Comparison of ENCODE assay signal across 26 cellular contexts in genomic region chr22:48936391-48936790, GRCh38.
"Had no signal": no experiment of that assay in that cellular context is flagged by ENCODE, and none has a peak within 500 bp of the region (broad histone marks: within the 10 kb centered on the region; RNA-seq: fewer than 3 reads in every experiment).

No MANE protein-coding gene starts in this region.

- H3K27ac Mint-ChIP-seq: activated CD8-positive, alpha-beta T cell treated with anti-CD3 and anti-CD28 coated beads for 36 hours; activated T-helper 1 cell treated with anti-CD3 and anti-CD28 coated beads, Interleukin-12 subunit alpha, Interleukin-12 subunit beta, Interleukin-2, Interleukin-4 antibody, amounts not matched to agents 30 ng/mL and 10 ng/mL and 1 ng/mL, durations not matched to agents 14 hours and 24 hours and 36 hours; nephron; T-helper 1 cell treated with Interleukin-12 subunit alpha and Interleukin-12 subunit beta and Interleukin-4 antibody, amounts not matched to agents 30 μg/mL and 1 μg/mL, for 36 hours had no signal

- H3K27ac ChIP-seq: brain microvascular endothelial cell, epithelial cell of prostate, esophagus squamous epithelium, heart right ventricle, spleen, testis, transverse colon, VCaP had no signal

- H3K9me3 ChIP-seq: esophagus squamous epithelium, SK-N-SH, testis had no signal

- DNase-seq: activated CD4-positive, alpha-beta T cell treated with anti-CD3 and anti-CD28 coated beads for 48 hours; activated CD8-positive, alpha-beta T cell treated with anti-CD3 and anti-CD28 coated beads for 36 hours; activated gamma-delta T cell treated with Interleukin-2 at 50 U/mL for 16 hours; activated naive CD4-positive, alpha-beta T cell treated with anti-CD3 and anti-CD28 coated beads, Interleukin-2, amount 50 U/mL, for 16 hours; activated T-cell treated with anti-CD3 and anti-CD28 coated beads, Interleukin-2, amount 50 U/mL, for 1 hour; amniotic stem cell; brain microvascular endothelial cell; caudate nucleus; dermis blood vessel endothelial cell; effector CD4-positive, alpha-beta T cell; esophagus squamous epithelium; foreskin melanocyte; heart right ventricle; mammary epithelial cell; SK-N-SH; spleen; stimulated activated naive CD4-positive, alpha-beta T cell treated with Interleukin-2 at 50 U/mL for 16 hours; SW 1271; T-helper 9 cell; testis; transverse colon had no signal

- H3K9me3 Mint-ChIP-seq: activated T-helper 1 cell treated with anti-CD3 and anti-CD28 coated beads, Interleukin-12 subunit alpha, Interleukin-12 subunit beta, Interleukin-2, Interleukin-4 antibody, amounts not matched to agents 30 ng/mL and 10 ng/mL and 1 ng/mL, durations not matched to agents 14 hours and 24 hours and 36 hours; T-helper 1 cell treated with Interleukin-12 subunit alpha and Interleukin-12 subunit beta and Interleukin-4 antibody, amounts not matched to agents 30 μg/mL and 1 μg/mL, for 36 hours had no signal

- H3K9ac ChIP-seq: SK-N-SH had no signal

- H3K4me3 ChIP-seq: esophagus squamous epithelium, heart right ventricle, spleen, testis, transverse colon had no signal

- H3K4me1 ChIP-seq: esophagus squamous epithelium, heart right ventricle, spleen, testis, transverse colon had no signal

- H3K4me3 Mint-ChIP-seq: activated CD8-positive, alpha-beta T cell treated with anti-CD3 and anti-CD28 coated beads for 36 hours; activated T-helper 1 cell treated with anti-CD3 and anti-CD28 coated beads, Interleukin-12 subunit alpha, Interleukin-12 subunit beta, Interleukin-2, Interleukin-4 antibody, amounts not matched to agents 30 ng/mL and 10 ng/mL and 1 ng/mL, durations not matched to agents 14 hours and 24 hours and 36 hours; nephron; T-helper 1 cell treated with Interleukin-12 subunit alpha and Interleukin-12 subunit beta and Interleukin-4 antibody, amounts not matched to agents 30 μg/mL and 1 μg/mL, for 36 hours had no signal

- H3K27me3 ChIP-seq: brain microvascular endothelial cell, testis had no signal

- H3K36me3 ChIP-seq: brain microvascular endothelial cell, esophagus squamous epithelium, heart right ventricle, spleen, transverse colon had no signal
